ENCODE assay signal across 22 cellular contexts in the genomic region with DNA sequence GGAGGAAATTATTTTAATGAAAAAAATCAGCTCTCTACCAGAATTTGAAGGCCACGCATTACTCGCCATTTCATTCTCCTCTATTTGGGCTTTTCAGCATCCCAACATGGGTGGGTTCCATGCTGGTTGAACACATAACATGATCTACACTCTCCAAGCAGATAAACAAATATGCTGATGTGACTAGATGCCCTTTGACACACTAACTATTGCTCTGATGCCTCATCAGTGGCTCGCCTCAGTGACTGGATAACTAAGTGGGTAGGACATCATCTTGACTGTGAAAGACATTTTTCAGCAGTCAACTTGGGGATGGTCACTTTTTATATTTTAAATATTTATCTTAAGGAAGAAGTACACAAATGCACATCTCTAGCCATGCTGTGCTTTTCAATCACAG.
"Had no signal": no experiment of that assay in that cellular context is flagged by ENCODE, and none has a peak within 500 bp of the region (broad histone marks: within the 10 kb centered on the region; RNA-seq: fewer than 3 reads in every experiment).

No MANE protein-coding gene starts in this region.

- H2AFZ ChIP-seq: parathyroid adenoma had no signal

- H3K27ac ChIP-seq: esophagus squamous epithelium, foreskin keratinocyte, heart left ventricle, parathyroid adenoma, prostate gland, skin epidermis, testis, upper lobe of right lung had no signal

- H3K4me3 ChIP-seq: esophagus squamous epithelium, heart left ventricle, prostate gland, skin epidermis, testis, tibial nerve, upper lobe of right lung had no signal

- H3K4me1 ChIP-seq: prostate gland, testis, upper lobe of right lung had no signal

- H3K4me1 Mint-ChIP-seq: naive B cell had no signal

- H3K9me3 Mint-ChIP-seq: dendritic cell treated with granulocyte-macrophage colony-stimulating factor and Interleukin-4, amounts not matched to agents 40 ng/mL and 50 ng/mL, for 4 days; nephron had no signal

- H3K9ac ChIP-seq: parathyroid adenoma had no signal

- ATAC-seq: effector memory CD8-positive, alpha-beta T cell; foreskin keratinocyte; heart left ventricle; sciatic nerve; stimulated activated naive B cell treated with anti-CD40 and anti-IgM and Interleukin-4, amounts not matched to agents 10 μg/mL and 1 μg/mL and 100 μg/mL, for 72 hours; stimulated activated naive CD8-positive, alpha-beta T cell treated with anti-CD3 and anti-CD28 coated beads, Interleukin-15, amount 100 ng/mL, for 72 hours; upper lobe of right lung had no signal

- H3K4me3 Mint-ChIP-seq: dendritic cell treated with granulocyte-macrophage colony-stimulating factor and Interleukin-4, amounts not matched to agents 40 ng/mL and 50 ng/mL, for 4 days; effector memory CD8-positive, alpha-beta T cell; naive B cell; nephron; stimulated activated naive B cell treated with anti-CD40 and anti-IgM and Interleukin-4, amounts not matched to agents 10 μg/mL and 1 μg/mL and 100 μg/mL, for 72 hours; stimulated activated naive CD8-positive, alpha-beta T cell treated with anti-CD3 and anti-CD28 coated beads, Interleukin-15, amount 100 ng/mL, for 72 hours had no signal

- H3K9me3 ChIP-seq: esophagus squamous epithelium, heart left ventricle, prostate gland, testis, tibial nerve, upper lobe of right lung had no signal

- H3K27me3 Mint-ChIP-seq: dendritic cell treated with granulocyte-macrophage colony-stimulating factor and Interleukin-4, amounts not matched to agents 40 ng/mL and 50 ng/mL, for 4 days; stimulated activated naive CD8-positive, alpha-beta T cell treated with anti-CD3 and anti-CD28 coated beads, Interleukin-15, amount 100 ng/mL, for 72 hours had no signal

- FAIRE-seq: colon had no signal

- H3K27ac Mint-ChIP-seq: dendritic cell treated with granulocyte-macrophage colony-stimulating factor and Interleukin-4, amounts not matched to agents 40 ng/mL and 50 ng/mL, for 4 days; effector memory CD8-positive, alpha-beta T cell; naive B cell; nephron; stimulated activated naive B cell treated with anti-CD40 and anti-IgM and Interleukin-4, amounts not matched to agents 10 μg/mL and 1 μg/mL and 100 μg/mL, for 72 hours; stimulated activated naive CD8-positive, alpha-beta T cell treated with anti-CD3 and anti-CD28 coated beads, Interleukin-15, amount 100 ng/mL, for 72 hours had no signal

- DNase-seq: effector memory CD8-positive, alpha-beta T cell; esophagus squamous epithelium; foreskin keratinocyte; heart left ventricle; hippocampal formation; mesendoderm; naive B cell; retina; stimulated activated CD4-positive, alpha-beta T cell treated with anti-CD3 and anti-CD28 coated beads, Interleukin-2, amount 100 ng/mL, for 24 hours; stimulated activated CD4-positive, alpha-beta T cell treated with anti-CD3 and anti-CD28 coated beads, Interleukin-4, amount 100 ng/mL, for 4 hours; stimulated activated naive B cell treated with anti-CD40 and anti-IgM and Interleukin-4, amounts not matched to agents 10 μg/mL and 1 μg/mL and 100 μg/mL, for 72 hours; stimulated activated naive CD8-positive, alpha-beta T cell treated with anti-CD3 and anti-CD28 coated beads, Interleukin-15, amount 100 ng/mL, for 72 hours; testis; upper lobe of right lung had no signal

- H3K27me3 ChIP-seq: esophagus squamous epithelium, foreskin keratinocyte, heart left ventricle, testis, tibial nerve, upper lobe of right lung had no signal

- H3K36me3 Mint-ChIP-seq: naive B cell; stimulated activated naive B cell treated with anti-CD40 and anti-IgM and Interleukin-4, amounts not matched to agents 10 μg/mL and 1 μg/mL and 100 μg/mL, for 72 hours had no signal

- H3K36me3 ChIP-seq: esophagus squamous epithelium, heart left ventricle, prostate gland, tibial nerve, upper lobe of right lung had no signal
